ENCODE assay signal across 8 cellular contexts in the genomic region with DNA sequence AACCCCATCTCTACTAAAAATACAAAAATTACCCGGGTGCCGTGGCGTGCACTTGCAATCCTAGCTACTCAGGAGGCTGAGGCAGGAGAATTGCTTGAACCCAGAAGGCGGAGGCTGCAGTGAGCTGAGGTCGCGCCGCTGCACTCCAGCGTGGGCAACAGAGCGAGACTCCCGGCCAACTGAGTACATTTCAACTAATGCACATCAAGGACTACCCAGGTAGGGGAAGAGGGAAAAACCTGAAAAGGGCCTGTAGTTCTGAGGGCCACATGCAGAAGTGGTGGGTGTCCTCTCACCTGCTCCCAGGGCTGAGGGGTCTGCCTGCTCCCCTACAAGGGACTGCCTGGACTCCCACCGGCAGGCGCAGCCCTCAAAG. TPM values are rescaled to one million over a fixed set of nuclear protein-coding genes. Genes with fewer than 3 reads are reported as not detected.
DNase-seq lines count a peak whose midpoint lies in the region; ATAC-seq and TF ChIP-seq lines count a peak whose summit lies in the region.

No MANE protein-coding gene starts in this region.

- H3K9ac ChIP-seq in iPS-15b (ENCODE audit: low read depth, low read length) = peak overlapping the region; percentile 88
- no peak overlapping the region for H3K9ac ChIP-seq in smooth muscle cell (ENCODE audit: low read depth)

- H2AFZ ChIP-seq in GM23338 (peak overlapping the region; percentile 90; the same call in 1 of the 2 replicates), smooth muscle cell (ENCODE audit: low read depth) (peak overlapping the region; percentile 91)

- H3K27me3 Mint-ChIP-seq in GM23338 (ENCODE audit: insufficient read depth, low read depth, poor library complexity) = peaks cover 28% of the 10 kb centered on the region
- H3K27me3 Mint-ChIP-seq in activated T-helper 17 cell treated with anti-CD3 and anti-CD28 coated beads, Interleukin-2, amount 50 U/mL, for 72 hours = no peaks in the 10 kb centered on the region

- no peaks in the 10 kb centered on the region for H3K36me3 ChIP-seq in GM23338 (ENCODE audit: insufficient read depth)
- H3K36me3 ChIP-seq in iPS-15b (ENCODE audit: control insufficient read depth, insufficient read depth, low read length) = no peaks in the 10 kb centered on the region
- no peaks in the 10 kb centered on the region for H3K36me3 ChIP-seq in smooth muscle cell (ENCODE audit: low read depth)

- DNase-seq in GM23338 (ENCODE audit: low spot score) = no peak
- no peak for DNase-seq in smooth muscle cell (lab: John Stamatoyannopoulos, UW; ENCODE audit: unreplicated experiment)
- no peak for DNase-seq in stimulated activated CD4-positive, alpha-beta T cell treated with anti-CD3 and anti-CD28 coated beads, Interleukin-15, amount 100 ng/mL, for 24 hours
- DNase-seq in NCI-H1417 (lab: John Stamatoyannopoulos, UW) = no peak
- no peak for DNase-seq in hippocampal formation (lab: John Stamatoyannopoulos, UW)

- H3K9me3 ChIP-seq in iPS-15b (ENCODE audit: control insufficient read depth, insufficient read depth, low read length) (no peaks in the 10 kb centered on the region), smooth muscle cell (replicated peaks; ENCODE audit: low read depth) (no peaks in the 10 kb centered on the region)

- peaks cover 6% of the 10 kb centered on the region for H3K79me2 ChIP-seq in GM23338 (replicated peaks; ENCODE audit: insufficient read depth)
- peaks cover 25% of the 10 kb centered on the region for H3K79me2 ChIP-seq in smooth muscle cell (ENCODE audit: low read depth)

- H3K4me1 Mint-ChIP-seq in GM23338 = peaks cover 57% of the 10 kb centered on the region
- H3K4me1 Mint-ChIP-seq in activated T-helper 17 cell treated with anti-CD3 and anti-CD28 coated beads, Interleukin-2, amount 50 U/mL, for 72 hours = peaks cover 12% of the 10 kb centered on the region

- no peak for ATAC-seq in GM23338
- peak; percentile 1 for ATAC-seq in activated T-helper 17 cell treated with anti-CD3 and anti-CD28 coated beads, Interleukin-2, amount 50 U/mL, for 72 hours (replicated peaks)
- no peak for ATAC-seq in GM21367 (IDR thresholded peaks at IDR 0.05; ENCODE audit: unreplicated experiment)

- H3K4me2 ChIP-seq in GM23338 (peak overlapping the region; percentile 96), smooth muscle cell (peak overlapping the region; percentile 94)

- no peaks in the 10 kb centered on the region; the same call in 2 of the 3 replicates for H3K36me3 Mint-ChIP-seq in GM23338 (ENCODE audit: low read depth)
- no peaks in the 10 kb centered on the region for H3K36me3 Mint-ChIP-seq in activated T-helper 17 cell treated with anti-CD3 and anti-CD28 coated beads, Interleukin-2, amount 50 U/mL, for 72 hours (ENCODE audit: low read depth)

- H3K27me3 ChIP-seq in GM23338 (ENCODE audit: insufficient read depth) = no peaks in the 10 kb centered on the region
- H3K27me3 ChIP-seq in iPS-15b (ENCODE audit: control insufficient read depth, insufficient read depth, low read length) = no peaks in the 10 kb centered on the region
- no peaks in the 10 kb centered on the region for H3K27me3 ChIP-seq in smooth muscle cell (ENCODE audit: low read depth)

- peak overlapping the region; percentile 75 for H3K4me3 Mint-ChIP-seq in GM23338
- peak overlapping the region; percentile 48 for H3K4me3 Mint-ChIP-seq in activated T-helper 17 cell treated with anti-CD3 and anti-CD28 coated beads, Interleukin-2, amount 50 U/mL, for 72 hours

- no peaks in the 10 kb centered on the region for H3K9me2 ChIP-seq in GM23338 (ENCODE audit: insufficient read depth)

- H3K9me3 Mint-ChIP-seq in GM23338 = no peaks in the 10 kb centered on the region
- no peaks in the 10 kb centered on the region for H3K9me3 Mint-ChIP-seq in activated T-helper 17 cell treated with anti-CD3 and anti-CD28 coated beads, Interleukin-2, amount 50 U/mL, for 72 hours

- no peaks in the 10 kb centered on the region for H4K20me1 ChIP-seq in GM23338 (replicated peaks; ENCODE audit: insufficient read depth)
- no peaks in the 10 kb centered on the region for H4K20me1 ChIP-seq in smooth muscle cell (ENCODE audit: low read depth)

- H3K27ac Mint-ChIP-seq in GM23338 = peak overlapping the region; percentile 79
- H3K27ac Mint-ChIP-seq in activated T-helper 17 cell treated with anti-CD3 and anti-CD28 coated beads, Interleukin-2, amount 50 U/mL, for 72 hours = no peak overlapping the region

- TF ChIP-seq CTCF in GM23338 (conservative IDR thresholded peaks at IDR 0.05; ENCODE audit: low read depth in 2 of 2) (no peak), smooth muscle cell (IDR thresholded peaks at IDR 0.05; ENCODE audit: borderline replicate concordance, insufficient read depth, poor library complexity, severe bottlenecking) (no peak)

- H3K4me1 ChIP-seq in GM23338 (ENCODE audit: insufficient read depth) = peaks cover 51% of the 10 kb centered on the region
- H3K4me1 ChIP-seq in iPS-15b (ENCODE audit: control insufficient read depth, insufficient read depth, low read length) = peaks cover 17% of the 10 kb centered on the region
- peaks cover 24% of the 10 kb centered on the region for H3K4me1 ChIP-seq in smooth muscle cell (ENCODE audit: low read depth)

- 56% methylated on average over 12 of the region's 12 CpGs for WGBS in smooth muscle cell (ENCODE audit: low lambda C conversion rate)

- H3K4me3 ChIP-seq in GM23338 (peak overlapping the region; percentile 91), iPS-15b (ENCODE audit: low read depth, low read length) (peak overlapping the region; percentile 78), smooth muscle cell (peak overlapping the region; percentile 87)

- H3K27ac ChIP-seq in GM23338 (ENCODE audit: low read depth) (peak overlapping the region; percentile 98), smooth muscle cell (ENCODE audit: low read depth) (peak overlapping the region; percentile 87)

- H3F3A ChIP-seq in GM23338 (replicated peaks; ENCODE audit: low read depth) = peaks cover 34% of the 10 kb centered on the region
- peaks cover 10% of the 10 kb centered on the region for H3F3A ChIP-seq in smooth muscle cell (ENCODE audit: low read depth)

TF ChIP-seq in GM23338, 12 proteins besides CTCF, POLR2A, EP300 and RAD21:
- TF ChIP-seq, protein P1, sequence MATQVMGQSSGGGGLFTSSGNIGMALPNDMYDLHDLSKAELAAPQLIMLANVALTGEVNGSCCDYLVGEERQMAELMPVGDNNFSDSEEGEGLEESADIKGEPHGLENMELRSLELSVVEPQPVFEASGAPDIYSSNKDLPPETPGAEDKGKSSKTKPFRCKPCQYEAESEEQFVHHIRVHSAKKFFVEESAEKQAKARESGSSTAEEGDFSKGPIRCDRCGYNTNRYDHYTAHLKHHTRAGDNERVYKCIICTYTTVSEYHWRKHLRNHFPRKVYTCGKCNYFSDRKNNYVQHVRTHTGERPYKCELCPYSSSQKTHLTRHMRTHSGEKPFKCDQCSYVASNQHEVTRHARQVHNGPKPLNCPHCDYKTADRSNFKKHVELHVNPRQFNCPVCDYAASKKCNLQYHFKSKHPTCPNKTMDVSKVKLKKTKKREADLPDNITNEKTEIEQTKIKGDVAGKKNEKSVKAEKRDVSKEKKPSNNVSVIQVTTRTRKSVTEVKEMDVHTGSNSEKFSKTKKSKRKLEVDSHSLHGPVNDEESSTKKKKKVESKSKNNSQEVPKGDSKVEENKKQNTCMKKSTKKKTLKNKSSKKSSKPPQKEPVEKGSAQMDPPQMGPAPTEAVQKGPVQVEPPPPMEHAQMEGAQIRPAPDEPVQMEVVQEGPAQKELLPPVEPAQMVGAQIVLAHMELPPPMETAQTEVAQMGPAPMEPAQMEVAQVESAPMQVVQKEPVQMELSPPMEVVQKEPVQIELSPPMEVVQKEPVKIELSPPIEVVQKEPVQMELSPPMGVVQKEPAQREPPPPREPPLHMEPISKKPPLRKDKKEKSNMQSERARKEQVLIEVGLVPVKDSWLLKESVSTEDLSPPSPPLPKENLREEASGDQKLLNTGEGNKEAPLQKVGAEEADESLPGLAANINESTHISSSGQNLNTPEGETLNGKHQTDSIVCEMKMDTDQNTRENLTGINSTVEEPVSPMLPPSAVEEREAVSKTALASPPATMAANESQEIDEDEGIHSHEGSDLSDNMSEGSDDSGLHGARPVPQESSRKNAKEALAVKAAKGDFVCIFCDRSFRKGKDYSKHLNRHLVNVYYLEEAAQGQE (IDR thresholded peaks at IDR 0.05; ENCODE audit: unreplicated experiment) = no peak
- no peak for TF ChIP-seq EZH2 (IDR thresholded peaks at IDR 0.05; ENCODE audit: low read depth, unreplicated experiment)

RNA-seq across cellular contexts. Expression of gene SLC16A5, which starts 0.6 kb away (rescaled TPM):
- total RNA-seq in GM23338 (2014; rRNA removed; shearing (Covaris generic)) = 30.1 and 40.0 TPM in 2 replicates
- polyA plus RNA-seq in GM23338 (2016; fragmentation: Nextera tagmentation; extraction: Ambion mirVana) (5.0 and 7.3 TPM in 2 replicates), smooth muscle cell (19.5 and 22.0 TPM in 2 replicates)
- total RNA-seq in activated T-helper 17 cell treated with anti-CD3 and anti-CD28 coated beads, Interleukin-2, amount 50 U/mL, for 72 hours = 10 to 100 TPM in 1 of 2 donors, 1 to 10 TPM in 1; 5.4 to 14.6 TPM
- total RNA-seq in smooth muscle cell = 11.1 and 17.1 TPM in 2 replicates

RNA-seq across cellular contexts. Expression of gene ARMC7, which starts 22.6 kb away (rescaled TPM):
- total RNA-seq in GM23338 (2014; rRNA removed; shearing (Covaris generic)) = 4.5 and 5.6 TPM in 2 replicates
- polyA plus RNA-seq in GM23338 (2016; fragmentation: Nextera tagmentation; extraction: Ambion mirVana) = 6.3 and 8.4 TPM in 2 replicates
- total RNA-seq in activated T-helper 17 cell treated with anti-CD3 and anti-CD28 coated beads, Interleukin-2, amount 50 U/mL, for 72 hours = 10 to 100 TPM; 10.3 to 14.5 TPM
- total RNA-seq in smooth muscle cell = 3.0 and 6.8 TPM in 2 replicates
- 1.8 and 3.5 TPM in 2 replicates for polyA plus RNA-seq in smooth muscle cell

RNA-seq across cellular contexts. Expression of gene KCTD2, which starts 40.1 kb away (rescaled TPM):
- 24.3 and 30.0 TPM in 2 replicates for total RNA-seq in GM23338 (2014; rRNA removed; shearing (Covaris generic))
- 7.4 and 8.1 TPM in 2 replicates for polyA plus RNA-seq in GM23338 (2016; fragmentation: Nextera tagmentation; extraction: Ambion mirVana)
- 10 to 100 TPM; 21.3 to 22.1 TPM for total RNA-seq in activated T-helper 17 cell treated with anti-CD3 and anti-CD28 coated beads, Interleukin-2, amount 50 U/mL, for 72 hours
- 18.2 and 27.3 TPM in 2 replicates for total RNA-seq in smooth muscle cell
- polyA plus RNA-seq in smooth muscle cell = 11.1 and 12.7 TPM in 2 replicates

RNA-seq across cellular contexts. Expression of gene ATP5PD, which starts 40.4 kb away (rescaled TPM):
- 240 and 244 TPM in 2 replicates for total RNA-seq in GM23338 (2014; rRNA removed; shearing (Covaris generic))
- polyA plus RNA-seq in GM23338 (2016; fragmentation: Nextera tagmentation; extraction: Ambion mirVana) = 1,144 and 1,234 TPM in 2 replicates
- 100 to 1,000 TPM; 164 to 216 TPM for total RNA-seq in activated T-helper 17 cell treated with anti-CD3 and anti-CD28 coated beads, Interleukin-2, amount 50 U/mL, for 72 hours
- total RNA-seq in smooth muscle cell = 233 and 309 TPM in 2 replicates
- 318 and 321 TPM in 2 replicates for polyA plus RNA-seq in smooth muscle cell

RNA-seq across cellular contexts. Expression of gene NT5C, which starts 44.4 kb away (rescaled TPM):
- total RNA-seq in GM23338 (2014; rRNA removed; shearing (Covaris generic)) = 91.7 and 122 TPM in 2 replicates
- polyA plus RNA-seq in GM23338 (2016; fragmentation: Nextera tagmentation; extraction: Ambion mirVana) = 120 and 134 TPM in 2 replicates
- total RNA-seq in activated T-helper 17 cell treated with anti-CD3 and anti-CD28 coated beads, Interleukin-2, amount 50 U/mL, for 72 hours = 10 to 100 TPM; 56.0 to 64.9 TPM
- 25.8 and 39.9 TPM in 2 replicates for total RNA-seq in smooth muscle cell
- 46.8 and 53.5 TPM in 2 replicates for polyA plus RNA-seq in smooth muscle cell
